ENCODE assay signal across 19 cellular contexts in the genomic region with DNA sequence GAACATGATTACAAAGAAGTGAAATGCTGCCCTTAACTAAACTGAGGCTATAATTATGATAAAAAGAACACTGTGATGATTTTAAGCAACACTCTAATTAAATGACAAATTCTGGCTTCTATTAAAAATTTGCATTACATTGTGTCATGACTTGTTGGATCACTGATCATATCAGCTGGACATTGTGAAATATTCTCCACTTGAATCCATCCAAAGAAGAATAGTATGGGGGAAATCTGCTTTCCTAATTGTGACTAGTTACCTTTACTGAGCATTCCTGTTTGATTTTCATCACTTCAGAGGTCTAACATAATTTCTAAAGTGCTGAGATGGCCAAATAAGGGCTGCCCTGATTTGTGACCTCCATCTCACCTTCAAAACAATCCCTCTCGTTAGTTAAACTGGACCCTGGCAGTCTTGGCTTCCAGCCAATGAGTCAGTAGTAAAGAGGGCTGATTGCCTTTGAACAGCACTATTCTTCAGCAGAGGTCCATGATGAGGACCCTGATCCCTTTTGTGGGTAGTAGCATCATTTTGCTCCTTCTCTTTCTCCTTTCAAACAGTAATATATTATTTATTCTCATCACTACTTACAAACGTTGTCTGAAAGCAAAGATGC. TPM values are rescaled to one million over a fixed set of nuclear protein-coding genes. Genes with fewer than 3 reads are reported as not detected.
DNase-seq lines count a peak whose midpoint lies in the region; ATAC-seq, FAIRE-seq and TF ChIP-seq lines count a peak whose summit lies in the region.
"Had no signal": no experiment of that assay in that cellular context is flagged by ENCODE, and none has a peak within 500 bp of the region (broad histone marks: within the 10 kb centered on the region; RNA-seq: fewer than 3 reads in every experiment).

No MANE protein-coding gene starts in this region.

- H3K27me3 ChIP-seq in K562 (ENCODE audit: control insufficient read depth in 2 of 2, insufficient read depth in 2 of 2, low read length in 2 of 2), result no peaks in the 10 kb centered on the region
- H3K27me3 ChIP-seq: right lobe of liver had no signal

- no peak overlapping the region for H3K9ac ChIP-seq in K562 (ENCODE audit: insufficient read depth in 1 of 2, low read depth in 2 of 2, low read length in 2 of 2)

- POLR2A ChIA-PET in K562 (lab: Yijun Ruan, JAX), result no interaction called here
- POLR2A ChIA-PET in GM10248 (lab: Yijun Ruan, JAX), result no interaction called here

- in situ Hi-C loops in K562 (cut with MboI), result no loop called here

- no peak overlapping the region for H3K4me3 Mint-ChIP-seq in nephron
- H3K4me3 Mint-ChIP-seq: activated B cell treated with CpG ODN at 0.5 μM for 24 hours; activated naive CD8-positive, alpha-beta T cell treated with anti-CD3 and anti-CD28 coated beads, Interleukin-2, amount 50 U/mL, for 24 hours; central memory CD8-positive, alpha-beta T cell; T-helper 1 cell treated with Interleukin-12 subunit alpha and Interleukin-12 subunit beta and Interleukin-4 antibody, amounts not matched to agents 30 μg/mL and 1 μg/mL, for 36 hours had no signal

- no peaks in the 10 kb centered on the region for H4K20me1 ChIP-seq in K562 (replicated peaks; ENCODE audit: control insufficient read depth, insufficient read depth, low read length)

- H3K27me3 Mint-ChIP-seq in nephron (ENCODE audit: low read depth), result no peaks in the 10 kb centered on the region
- H3K27me3 Mint-ChIP-seq: activated B cell treated with CpG ODN at 0.5 μM for 24 hours; activated naive CD8-positive, alpha-beta T cell treated with anti-CD3 and anti-CD28 coated beads, Interleukin-2, amount 50 U/mL, for 24 hours; central memory CD8-positive, alpha-beta T cell had no signal

- H3K36me3 Mint-ChIP-seq in nephron (ENCODE audit: low read depth), result no peaks in the 10 kb centered on the region

- no peaks in the 10 kb centered on the region for H3K4me1 ChIP-seq in K562 (replicated peaks in 1 of 2; ENCODE audit: control insufficient read depth in 2 of 2, insufficient read depth in 2 of 2, low read length in 2 of 2)
- H3K4me1 ChIP-seq: right lobe of liver had no signal

- DNase-seq in NCI-H146 (lab: John Stamatoyannopoulos, UW) (peak; percentile 40), NCI-H146 treated with DMSO at 0.1 percent for 48 hours (lab: John Stamatoyannopoulos, UW; ENCODE audit: unreplicated experiment) (no peak), M059J (ENCODE audit: low read depth) (peak; percentile 82), K562 (ENCODE audit: extremely low read depth in 1 of 4, low spot score in 3 of 4) (no peak), GM10248 (ENCODE audit: extremely low spot score) (no peak), NOMO-1 treated with dmso at 0.1 percent for 144 hours (lab: John Stamatoyannopoulos, UW; ENCODE audit: unreplicated experiment) (no peak), globus pallidus (ENCODE audit: low spot score) (no peak)
- DNase-seq: activated B cell treated with CpG ODN at 0.5 μM for 24 hours; activated naive CD8-positive, alpha-beta T cell treated with anti-CD3 and anti-CD28 coated beads, Interleukin-2, amount 50 U/mL, for 24 hours; effector memory CD4-positive, alpha-beta T cell; KG1; right lobe of liver; stimulated activated CD4-positive, alpha-beta T cell treated with anti-CD3 and anti-CD28 coated beads, Interleukin-1b, Interleukin-23, amount 100 ng/mL, for 48 hours had no signal

- no peak overlapping the region for H3K4me2 ChIP-seq in K562 (ENCODE audit: insufficient read depth, low read length)

- TF ChIP-seq RAD21 in K562 (CRISPR knock-in tag; conservative IDR thresholded peaks at IDR 0.05 in 1 of 2, IDR thresholded peaks at IDR 0.05 in 1 of 2), result no peak

- intact Hi-C loops in K562 (cut with micrococcal nuclease), result no loop called here

- no peak overlapping the region for H2AFZ ChIP-seq in K562 (ENCODE audit: low read depth, low read length)

- TF ChIP-seq CTCF in K562 (IDR thresholded peaks at IDR 0.05 in 2 of 3, conservative IDR thresholded peaks at IDR 0.05 in 1 of 3; ENCODE audit: insufficient read depth in 2 of 3, low read depth in 1 of 3, low read length in 3 of 3), result no peak
- TF ChIP-seq CTCF in nephron (IDR thresholded peaks at IDR 0.05; ENCODE audit: unreplicated experiment in 3 of 3), result no peak
- TF ChIP-seq CTCF in GM10248 (IDR thresholded peaks at IDR 0.05; ENCODE audit: control extremely low read depth, extremely low read depth, low read depth, missing control alignments), result no peak

- H3K79me2 ChIP-seq in K562 (ENCODE audit: control insufficient read depth, insufficient read depth, low read length), result no peaks in the 10 kb centered on the region

- no peaks in the 10 kb centered on the region for H3K36me3 ChIP-seq in K562 (ENCODE audit: control insufficient read depth, insufficient read depth, low read length)
- H3K36me3 ChIP-seq: right lobe of liver had no signal

- peak overlapping the region; percentile 49 to 88 (median 80) for H3K27ac Mint-ChIP-seq in nephron
- H3K27ac Mint-ChIP-seq: activated B cell treated with CpG ODN at 0.5 μM for 24 hours; activated naive CD8-positive, alpha-beta T cell treated with anti-CD3 and anti-CD28 coated beads, Interleukin-2, amount 50 U/mL, for 24 hours; activated T-helper 2 cell treated with anti-CD3 and anti-CD28 coated beads, Interferon-gamma antibody, Interleukin-2, Interleukin-4, amounts not matched to agents 10 μg/mL and 5 μg/mL and 100 μg/mL, durations not matched to agents 14 hours and 24 hours and 36 hours; T-helper 1 cell treated with Interleukin-12 subunit alpha and Interleukin-12 subunit beta and Interleukin-4 antibody, amounts not matched to agents 30 μg/mL and 1 μg/mL, for 36 hours had no signal

- no peaks in the 10 kb centered on the region for H3K9me1 ChIP-seq in K562 (ENCODE audit: control insufficient read depth, insufficient read depth, low read length)

- CTCF ChIA-PET in K562 (lab: Yijun Ruan, JAX; ENCODE audit: low intra/inter-chr PET ratio) (no interaction called here), GM10248 (lab: Yijun Ruan, JAX) (interaction anchor here (1.7 kb wide), 1 partner anchor 10 kb away, joined by 3 read pairs; no protein-coding TSS in a partner anchor)

- no peak overlapping the region for H3K27ac ChIP-seq in K562 (ENCODE audit: extremely low read depth, low read depth, low read length)
- H3K27ac ChIP-seq: HL-60, right lobe of liver had no signal

- 0% methylated on average over 2 of the region's 2 CpGs for WGBS in K562 (ENCODE audit: insufficient coverage, low coverage, missing lambda C conversion rate)

- no peak for TF ChIP-seq EP300 in K562 (IDR thresholded peaks at IDR 0.05; ENCODE audit: low read length)

- no TSS peak for BruUV-seq in K562 (replicated peaks; lab: Mats Ljungman, UMichigan)

- no peaks in the 10 kb centered on the region for H3K9me3 ChIP-seq in K562 (replicated peaks; ENCODE audit: control insufficient read depth, insufficient read depth, low read depth, low read length)
- H3K9me3 ChIP-seq: right lobe of liver had no signal

- H3K9me3 Mint-ChIP-seq in nephron, result no peaks in the 10 kb centered on the region
- H3K9me3 Mint-ChIP-seq: activated B cell treated with CpG ODN at 0.5 μM for 24 hours; activated naive CD8-positive, alpha-beta T cell treated with anti-CD3 and anti-CD28 coated beads, Interleukin-2, amount 50 U/mL, for 24 hours; activated T-helper 2 cell treated with anti-CD3 and anti-CD28 coated beads, Interferon-gamma antibody, Interleukin-2, Interleukin-4, amounts not matched to agents 10 μg/mL and 5 μg/mL and 100 μg/mL, durations not matched to agents 14 hours and 24 hours and 36 hours; central memory CD8-positive, alpha-beta T cell had no signal

- no peak for TF ChIP-seq POLR2A in K562 (conservative IDR thresholded peaks at IDR 0.05)

- ATAC-seq in K562, result no peak
- ATAC-seq: activated naive CD8-positive, alpha-beta T cell treated with anti-CD3 and anti-CD28 coated beads, Interleukin-2, amount 50 U/mL, for 24 hours had no signal

- H3K4me1 Mint-ChIP-seq in nephron, result peaks cover 21% of the 10 kb centered on the region
- H3K4me1 Mint-ChIP-seq: activated B cell treated with CpG ODN at 0.5 μM for 24 hours; activated naive CD8-positive, alpha-beta T cell treated with anti-CD3 and anti-CD28 coated beads, Interleukin-2, amount 50 U/mL, for 24 hours; central memory CD8-positive, alpha-beta T cell had no signal

- FAIRE-seq in K562 (lab: Jason Lieb, UNC), result peak; percentile 29
- FAIRE-seq: urothelium cell line had no signal

- no peak overlapping the region for H3K4me3 ChIP-seq in K562
- H3K4me3 ChIP-seq: right lobe of liver had no signal

TF ChIP-seq in K562, 482 proteins besides CTCF, POLR2A, EP300 and RAD21 (continues in another document):
- TF ChIP-seq GABPB1 (CRISPR knock-in tag; IDR thresholded peaks at IDR 0.05), result no peak

RNA-seq across cellular contexts. Expression of gene LEKR1, which starts 53.5 kb away (rescaled TPM):
- total RNA-seq in M059J (2014; rRNA removed; shearing (Covaris generic)), result 0.94 and 1.6 TPM in 2 replicates
- 2.5 and 5.3 TPM in 2 replicates for total RNA-seq in K562 (2011; cell fraction: chromatin; rRNA removed; ENCODE audit: low replicate concordance)
- total RNA-seq in K562 (2011; cell fraction: nucleolus; rRNA removed), result 1.5 and 3.0 TPM in 2 replicates
- total RNA-seq in K562 (2011; cell fraction: nucleoplasm; rRNA removed), result 2.2 and 5.3 TPM in 2 replicates
- 0.33 and 0.91 TPM in 2 replicates for total RNA-seq in K562 (2014; rRNA removed)
- total RNA-seq in K562 (2014; rRNA removed; fragmentation: Illumina TruSeq; extraction: Trizol), result 1.8 TPM in 2 replicates
- 0.87 and 1.1 TPM in 2 replicates for total RNA-seq in K562 (2015; rRNA removed; fragmentation: Illumina TruSeq; extraction: Trizol)
- 0.98 and 1.4 TPM in 2 replicates for total RNA-seq in K562 (2021)
- polyA plus RNA-seq in K562 (2011; rRNA removed), result 1.1 and 1.2 TPM in 2 replicates
- polyA plus RNA-seq in K562 (2011; cell fraction: cytosol; rRNA removed), result 0.22 and 0.31 TPM in 2 replicates
- polyA plus RNA-seq in K562 (2011; cell fraction: nucleus; rRNA removed), result 1.2 TPM in 2 replicates
- polyA plus RNA-seq in K562 (2012), result 1.3 and 2.3 TPM in 2 replicates
- 0.55 and 0.77 TPM in 2 replicates for polyA plus RNA-seq in K562 (2014; fragmentation: Illumina TruSeq; extraction: Trizol)
- polyA plus RNA-seq in K562 (2014; fragmentation: Nextera tagmentation; extraction: Ambion mirVana), result 1 to 10 TPM; 1.3 to 1.8 TPM
- polyA plus RNA-seq in K562 (2014; rRNA removed), result 0.76 and 0.89 TPM in 2 replicates
- polyA minus RNA-seq in K562 (2011; rRNA and poly(A)+ RNA removed), result 3.7 and 5.4 TPM in 2 replicates
- polyA minus RNA-seq in K562 (2011; cell fraction: cytosol; rRNA and poly(A)+ RNA removed), result not detected in 2 replicates
- polyA minus RNA-seq in K562 (2011; cell fraction: nucleus; rRNA and poly(A)+ RNA removed), result 6.1 and 8.0 TPM in 2 replicates

Comparison
In these comparisons a context has a peak if more than half of its experiments do, and no peak if none do; other contexts are left out.
1. DNase-seq: peak in NCI-H146 (single experiment) and M059J (single experiment); none in NCI-H146 treated with DMSO at 0.1 percent for 48 hours (single experiment), K562 (0 of 4), GM10248 (single experiment), NOMO-1 treated with dmso at 0.1 percent for 144 hours (single experiment) and globus pallidus (single experiment).